In genomic region chr6:112781236-112781635, GRCh38 we compare ENCODE assay signal across 11 cellular contexts.
A peak's percentile ranks its signal among the peaks of the same experiment; 100 is the strongest.
DNase-seq lines count a peak whose midpoint lies in the region; ATAC-seq and TF ChIP-seq lines count a peak whose summit lies in the region.
"Had no signal": no experiment of that assay in that cellular context is flagged by ENCODE, and none has a peak within 500 bp of the region (broad histone marks: within the 10 kb centered on the region; RNA-seq: fewer than 3 reads in every experiment).

No MANE protein-coding gene starts in this region.

- POLR2A ChIA-PET in BJ (lab: Charles Lee), result interaction anchor here (0.7 kb wide), 1 partner anchor 525 kb away, joined by 3 read pairs; no protein-coding TSS in a partner anchor
- POLR2A ChIA-PET in T-cell (lab: Charles Lee), result no interaction called here

- no peaks in the 10 kb centered on the region for H3K36me3 ChIP-seq in BJ (ENCODE audit: control insufficient read depth, insufficient read depth, low read length)
- H3K36me3 ChIP-seq: adrenal gland had no signal

- ATAC-seq in T-cell (replicated peaks in 1 of 4) (no peak), HG03196 (IDR thresholded peaks at IDR 0.05; ENCODE audit: unreplicated experiment) (no peak)
- ATAC-seq: CD8-positive, alpha-beta T cell had no signal

- H3K4me1 Mint-ChIP-seq in T-cell, result no peaks in the 10 kb centered on the region

- H3K4me3 ChIP-seq in BJ (ENCODE audit: low read depth, low read length), result no peak overlapping the region
- H3K4me3 ChIP-seq in choroid plexus epithelial cell (ENCODE audit: low read depth, low read length), result no peak overlapping the region
- H3K4me3 ChIP-seq: adrenal gland, psoas muscle had no signal

- CTCF ChIA-PET in BJ (lab: Yijun Ruan, JAX) (no interaction called here), T-cell (lab: Charles Lee) (no interaction called here)

- TF ChIP-seq CTCF in BJ (IDR thresholded peaks at IDR 0.05; ENCODE audit: insufficient read depth, low read depth, low read length), result peak; percentile 19; the same call in 1 of the 2 replicates
- peak; percentile 50 for TF ChIP-seq CTCF in choroid plexus epithelial cell (conservative IDR thresholded peaks at IDR 0.05; ENCODE audit: low read depth, low read length)

- no peak overlapping the region for H3K4me3 Mint-ChIP-seq in T-cell
- H3K4me3 Mint-ChIP-seq: CD8-positive, alpha-beta T cell had no signal

- H3K36me3 Mint-ChIP-seq in T-cell, result no peaks in the 10 kb centered on the region
- H3K36me3 Mint-ChIP-seq: CD8-positive, alpha-beta T cell had no signal

- DNase-seq in BJ (ENCODE audit: low read depth) (no peak), M059J (ENCODE audit: low read depth) (peak; percentile 52), choroid plexus epithelial cell (ENCODE audit: low read depth) (peak; percentile 65), medulla oblongata (ENCODE audit: extremely low spot score) (peak; percentile 52), T-cell (no peak), NCI-H526 treated with DMSO at 0.1 percent for 48 hours (lab: John Stamatoyannopoulos, UW) (no peak), NCI-H1436 treated with DMSO at 0.1 percent for 48 hours (lab: John Stamatoyannopoulos, UW) (no peak)
- DNase-seq: CD8-positive, alpha-beta T cell had no signal

- no peaks in the 10 kb centered on the region for H3K27me3 Mint-ChIP-seq in T-cell

- no peaks in the 10 kb centered on the region for H3K27me3 ChIP-seq in BJ (ENCODE audit: control insufficient read depth, insufficient read depth, low read length)
- H3K27me3 ChIP-seq: adrenal gland had no signal

- peaks cover 0 to under 1% (median 0%) of the 10 kb centered on the region in 3 donors for H3K9me3 Mint-ChIP-seq in T-cell

- no peak overlapping the region for H3K27ac Mint-ChIP-seq in T-cell
- H3K27ac Mint-ChIP-seq: CD8-positive, alpha-beta T cell had no signal

Comparison
In these comparisons a context has a peak if more than half of its experiments do, and no peak if none do; other contexts are left out.
1. DNase-seq: peak in M059J (single experiment), choroid plexus epithelial cell (single experiment) and medulla oblongata (single experiment); none in BJ (single experiment), T-cell (0 of 34), NCI-H526 treated with DMSO at 0.1 percent for 48 hours (single experiment) and NCI-H1436 treated with DMSO at 0.1 percent for 48 hours (single experiment).